Comparison of ENCODE assay signal across 16 cellular contexts in genomic region chr12:532908-533565, GRCh38.
DNase-seq lines count a peak whose midpoint lies in the region; ATAC-seq and TF ChIP-seq lines count a peak whose summit lies in the region.
"Had no signal": no experiment of that assay in that cellular context is flagged by ENCODE, and none has a peak within 500 bp of the region (broad histone marks: within the 10 kb centered on the region; RNA-seq: fewer than 3 reads in every experiment).

No MANE protein-coding gene starts in this region.

- no peak for TF ChIP-seq CTCF in AG04450 (IDR thresholded peaks at IDR 0.05; ENCODE audit: low read depth, low read length)
- TF ChIP-seq CTCF in GM13977 (IDR thresholded peaks at IDR 0.05; ENCODE audit: extremely low read depth, insufficient read depth, missing control alignments): no peak

- H3K4me3 ChIP-seq in AG04450 (ENCODE audit: low read depth, low read length): no peak overlapping the region
- H3K4me3 ChIP-seq: BLaER1 treated with 17β-estradiol and CSF1 and Interleukin-3, amounts not matched to agents 10 nM and 100 nM; cardiac muscle cell; K562; SJCRH30 had no signal

- peaks cover 4% of the 10 kb centered on the region; the same call in 1 of the 2 replicates for H3K9me3 ChIP-seq in AG04450 (ENCODE audit: control insufficient read depth, insufficient read depth, low read length)

- H3K27me3 ChIP-seq in AG04450 (ENCODE audit: control insufficient read depth, insufficient read depth, low read length): peaks cover 25% of the 10 kb centered on the region
- H3K27me3 ChIP-seq: BLaER1 treated with 17β-estradiol and CSF1 and Interleukin-3, amounts not matched to agents 10 nM and 100 nM; cardiac muscle cell; SJCRH30 had no signal

- peak overlapping the region; percentile 11 for H3K27ac ChIP-seq in AG04450 (ENCODE audit: low read depth, low read length)
- H3K27ac ChIP-seq: cardiac muscle cell, SJCRH30 had no signal

- no peak for ATAC-seq in GM21529 (IDR thresholded peaks at IDR 0.05; ENCODE audit: unreplicated experiment)
- no peak for ATAC-seq in HG03378 (IDR thresholded peaks at IDR 0.05; ENCODE audit: unreplicated experiment)
- ATAC-seq: K562 had no signal

- DNase-seq in AG04450 (ENCODE audit: low read depth, low spot score) (no peak), HCEC 1CT (peak; percentile 86), amniotic stem cell (lab: John Stamatoyannopoulos, UW) (peak; percentile 81), kidney tubule cell (ENCODE audit: low spot score) (peak; percentile 76), GM13977 (ENCODE audit: low spot score) (no peak)
- DNase-seq in stimulated activated CD4-positive, alpha-beta T cell treated with anti-CD3 and anti-CD28 coated beads, Interleukin-1b, Interleukin-23, amount 100 ng/mL, for 48 hours: no peak
- DNase-seq: activated CD8-positive, alpha-beta memory T cell treated with anti-CD3 and anti-CD28 coated beads for 24 hours; NCI-H2029; NCI-H82; stimulated activated CD8-positive, alpha-beta memory T cell treated with anti-CD3 and anti-CD28 coated beads, Interleukin-4, amount 100 ng/mL, for 48 hours had no signal

- CTCF ChIA-PET in AG04450 (lab: Charles Lee): interaction anchor here (0.9 to 2.4 kb wide), 2 partner anchors 14 to 91 kb away, joined by 5 to 9 read pairs; no protein-coding TSS in a partner anchor

- in situ Hi-C loops in GM13977 (cut with MboI; ENCODE audit: low pct_unique_long_range_greater_than_20kb, low sequenced_read_pairs, unreplicated experiment): no loop called here

- POLR2A ChIA-PET in AG04450 (lab: Yijun Ruan, JAX): no interaction called here

Comparison
In these comparisons a context has a peak if more than half of its experiments do, and no peak if none do; other contexts are left out.
1. DNase-seq: peak in HCEC 1CT (single experiment), amniotic stem cell (single experiment) and kidney tubule cell (single experiment); none in AG04450 (single experiment), stimulated activated CD4-positive, alpha-beta T cell treated with anti-CD3 and anti-CD28 coated beads, Interleukin-1b, Interleukin-23, amount 100 ng/mL, for 48 hours (single experiment) and GM13977 (single experiment).